In genomic region chr17:2595736-2596135, GRCh38 we compare ENCODE assay signal across 9 cellular contexts. TPM values are rescaled to one million over a fixed set of nuclear protein-coding genes. Genes with fewer than 3 reads are reported as not detected.
A peak's percentile ranks its signal among the peaks of the same experiment; 100 is the strongest.
DNase-seq lines count a peak whose midpoint lies in the region; ATAC-seq and TF ChIP-seq lines count a peak whose summit lies in the region.
"Had no signal": no experiment of that assay in that cellular context is flagged by ENCODE, and none has a peak within 500 bp of the region (broad histone marks: within the 10 kb centered on the region; RNA-seq: fewer than 3 reads in every experiment).

No MANE protein-coding gene starts in this region.

- no peaks in the 10 kb centered on the region for H3K27me3 ChIP-seq in BLaER1
- no peaks in the 10 kb centered on the region for H3K27me3 ChIP-seq in Karpas-422 (ENCODE audit: low read length)
- H3K27me3 ChIP-seq in naive thymus-derived CD4-positive, alpha-beta T cell (ENCODE audit: control insufficient read depth in 2 of 2, insufficient read depth in 2 of 2, low read length in 2 of 2), result no peaks in the 10 kb centered on the region
- H3K27me3 ChIP-seq in H7 (ENCODE audit: control insufficient read depth, insufficient read depth, low read length), result no peaks in the 10 kb centered on the region

- H3K9me2 ChIP-seq in Karpas-422 (replicated peaks; ENCODE audit: insufficient read depth, low read length), result no peaks in the 10 kb centered on the region

- ATAC-seq in naive thymus-derived CD4-positive, alpha-beta T cell, result no peak
- ATAC-seq in GM18519 (IDR thresholded peaks at IDR 0.05; ENCODE audit: low FRiP score, unreplicated experiment), result no peak
- ATAC-seq: Right ventricle myocardium inferior had no signal

- DNase-seq in Karpas-422, result peak; percentile 56
- DNase-seq in cardiac fibroblast (ENCODE audit: low read depth in 2 of 2), result peak; percentile 18 to 36
- no peak for DNase-seq in naive thymus-derived CD4-positive, alpha-beta T cell
- no peak for DNase-seq in anterior cingulate cortex (lab: John Stamatoyannopoulos, UW)
- DNase-seq in H7, result no peak
- no peak for DNase-seq in amniotic stem cell (lab: John Stamatoyannopoulos, UW)

- peaks cover 34 to 58% (median 42%) of the 10 kb centered on the region in 7 donors for H3K4me1 Mint-ChIP-seq in naive thymus-derived CD4-positive, alpha-beta T cell

- H2AFZ ChIP-seq in Karpas-422 (ENCODE audit: low read length), result no peak overlapping the region

- peak overlapping the region; percentile 87 to 97 (median 92) for H3K4me3 Mint-ChIP-seq in naive thymus-derived CD4-positive, alpha-beta T cell

- H3K9me3 ChIP-seq in BLaER1 (no peaks in the 10 kb centered on the region), Karpas-422 (ENCODE audit: low read length) (no peaks in the 10 kb centered on the region)
- H3K9me3 ChIP-seq in naive thymus-derived CD4-positive, alpha-beta T cell (ENCODE audit: control insufficient read depth in 2 of 3, low read length in 3 of 3), result no peaks in the 10 kb centered on the region

- H3K4me3 ChIP-seq in BLaER1 (peak overlapping the region; percentile 97), Karpas-422 (ENCODE audit: low read length) (peak overlapping the region; percentile 92), cardiac fibroblast (replicated peaks in 1 of 2; ENCODE audit: low read depth in 2 of 2, low read length in 2 of 2) (peak overlapping the region; percentile 84 to 89), H7 (ENCODE audit: insufficient read depth, low read depth, low read length) (no peak overlapping the region)
- peak overlapping the region; percentile 67 for H3K4me3 ChIP-seq in naive thymus-derived CD4-positive, alpha-beta T cell (ENCODE audit: low read length)

- H3K4me1 ChIP-seq in BLaER1 (peaks cover 39% of the 10 kb centered on the region), Karpas-422 (ENCODE audit: low read length) (peaks cover 26% of the 10 kb centered on the region)
- peaks cover 34 to 41% of the 10 kb centered on the region in 2 donors for H3K4me1 ChIP-seq in naive thymus-derived CD4-positive, alpha-beta T cell (ENCODE audit: control insufficient read depth in 2 of 2, insufficient read depth in 2 of 2, low read length in 2 of 2)

- H4K20me1 ChIP-seq in BLaER1 (peaks cover 67% of the 10 kb centered on the region), Karpas-422 (ENCODE audit: insufficient read depth, low read depth, low read length) (peaks cover 41% of the 10 kb centered on the region)

- no peaks in the 10 kb centered on the region for H3K27me3 Mint-ChIP-seq in naive thymus-derived CD4-positive, alpha-beta T cell

- H3K79me2 ChIP-seq in Karpas-422 (ENCODE audit: low read length), result peaks cover 71% of the 10 kb centered on the region

- H3K27ac ChIP-seq in BLaER1 (0 out of 2 replicates have a peak overlapping the region, but pooled peaks have one; percentile 97), Karpas-422 (ENCODE audit: low read length) (no peak overlapping the region)
- H3K27ac ChIP-seq in naive thymus-derived CD4-positive, alpha-beta T cell (ENCODE audit: low read depth, low read length), result peak overlapping the region; percentile 90

- H3K36me3 ChIP-seq in BLaER1, result peaks cover 8% of the 10 kb centered on the region; the same call in 1 of the 2 replicates
- peaks cover 6% of the 10 kb centered on the region; the same call in 1 of the 2 replicates for H3K36me3 ChIP-seq in Karpas-422 (ENCODE audit: insufficient read depth, low read length)
- peaks cover 0 to 11% (median 0%) of the 10 kb centered on the region in 3 experiments for H3K36me3 ChIP-seq in naive thymus-derived CD4-positive, alpha-beta T cell (ENCODE audit: control insufficient read depth in 2 of 3, insufficient read depth in 3 of 3, low read length in 3 of 3)
- no peaks in the 10 kb centered on the region for H3K36me3 ChIP-seq in H7 (replicated peaks; ENCODE audit: control insufficient read depth, insufficient read depth, low read length)

- TF ChIP-seq CTCF in cardiac fibroblast (IDR thresholded peaks at IDR 0.05; ENCODE audit: low read depth, low read length), result no peak

- H3K4me2 ChIP-seq in BLaER1, result peak overlapping the region; percentile 93
- peak overlapping the region; percentile 88 for H3K4me2 ChIP-seq in Karpas-422 (ENCODE audit: low read depth, low read length, poor library complexity, severe bottlenecking)

- intact Hi-C loops in naive thymus-derived CD4-positive, alpha-beta T cell (cut with micrococcal nuclease), result loop anchor here (10.0 kb wide), 2 partner anchors 219 to 1039 kb away; partner anchors contain the start of genes CTNS (in 1 of the 2) and SHPK (in 1 of the 2)

- peak overlapping the region; percentile 99 for H3K9ac ChIP-seq in BLaER1
- peak overlapping the region; percentile 100 for H3K9ac ChIP-seq in Karpas-422 (ENCODE audit: low read length)

- H3K27ac Mint-ChIP-seq in naive thymus-derived CD4-positive, alpha-beta T cell, result peak overlapping the region in 7 of 9 donors; percentile 6 to 96 (median 79)

- peaks cover 0 to 14% (median 4%) of the 10 kb centered on the region in 5 donors for H3K36me3 Mint-ChIP-seq in naive thymus-derived CD4-positive, alpha-beta T cell

- H3K9me3 Mint-ChIP-seq in naive thymus-derived CD4-positive, alpha-beta T cell, result no peaks in the 10 kb centered on the region

- POLR2A ChIA-PET in naive thymus-derived CD4-positive, alpha-beta T cell (lab: Charles Lee), result interaction anchor here (0.5 to 1.1 kb wide), 2 partner anchors 85 to 293 kb away, joined by 3 read pairs; partner anchors contain the start of genes METTL16 and SMG6

- CTCF ChIA-PET in naive thymus-derived CD4-positive, alpha-beta T cell (lab: Charles Lee), result no interaction called here

RNA-seq across cellular contexts. Expression of gene PAFAH1B1, which starts 2.3 kb away (rescaled TPM):
- 70.1 and 89.2 TPM in 2 replicates for total RNA-seq in Karpas-422 (2014; rRNA removed; shearing (Covaris generic); ENCODE audit: low replicate concordance)
- total RNA-seq in naive thymus-derived CD4-positive, alpha-beta T cell, result 100 to 1,000 TPM; 112 to 156 (median 140) TPM
- 10 to 100 TPM; 15.8 to 16.8 TPM for polyA plus RNA-seq in naive thymus-derived CD4-positive, alpha-beta T cell
- total RNA-seq in H7 (2014; rRNA removed; shearing (Covaris generic)), result 79.6 and 107 TPM in 2 replicates

Comparison
In these comparisons a context has a peak if more than half of its experiments do, and no peak if none do; other contexts are left out.
1. DNase-seq: peak in Karpas-422 (single experiment) and cardiac fibroblast (2 of 2); none in naive thymus-derived CD4-positive, alpha-beta T cell (0 of 9), anterior cingulate cortex (0 of 58), H7 (single experiment) and amniotic stem cell (single experiment).